In genomic region chr10:42998481-42999384, GRCh38 we compare ENCODE assay signal across 30 cellular contexts.
DNase-seq lines count a peak whose midpoint lies in the region; ATAC-seq, FAIRE-seq and TF ChIP-seq lines count a peak whose summit lies in the region.
"Had no signal": no experiment of that assay in that cellular context is flagged by ENCODE, and none has a peak within 500 bp of the region (broad histone marks: within the 10 kb centered on the region; RNA-seq: fewer than 3 reads in every experiment).

No MANE protein-coding gene starts in this region.

- H3K27me3 ChIP-seq in right atrium auricular region (no peaks in the 10 kb centered on the region), lower lobe of right lung (ENCODE audit: low read depth) (no peaks in the 10 kb centered on the region), HAP-1 (ENCODE audit: low read depth) (no peaks in the 10 kb centered on the region)
- H3K27me3 ChIP-seq: BE2C, ovary, SJSA1, testis, uterus had no signal

- intact Hi-C loops in Right ventricle myocardium inferior (cut with DNase I): no loop called here
- intact Hi-C loops in lower lobe of right lung (cut with DNase I): no loop called here

- no peak for FAIRE-seq in GM19239 (lab: Jason Lieb, UNC)
- FAIRE-seq: endothelial cell of umbilical vein, HTR-8/SVneo had no signal

- no peak overlapping the region for H3K4me3 ChIP-seq in right atrium auricular region
- H3K4me3 ChIP-seq in lower lobe of right lung: no peak overlapping the region
- H3K4me3 ChIP-seq in HAP-1: no peak overlapping the region
- H3K4me3 ChIP-seq: ovary, SJSA1, smooth muscle cell, testis, uterus had no signal

- peak; percentile 55 for DNase-seq in right atrium auricular region (ENCODE audit: low spot score)
- DNase-seq in Right ventricle myocardium inferior (ENCODE audit: missing footprints): no peak
- peak; percentile 7 for DNase-seq in activated CD8-positive, alpha-beta memory T cell treated with anti-CD3 and anti-CD28 coated beads, Interleukin-2, amount 50 U/mL, for 4 hours
- DNase-seq in lower lobe of right lung: peak; percentile 35
- no peak for DNase-seq in HAP-1 (ENCODE audit: low spot score in 2 of 2)
- DNase-seq in iPS-NIHi7 (ENCODE audit: extremely low spot score): no peak
- DNase-seq in GM19239 (ENCODE audit: insufficient read length, low spot score): no peak
- DNase-seq: activated CD4-positive, alpha-beta T cell treated with anti-CD3 and anti-CD28 coated beads, Interleukin-2, amount 10 ng/mL, durations not matched to agents 7 days and 5 days; amniotic stem cell; hippocampal formation; KBM-7; left cardiac atrium; mammary epithelial cell; NCI-H1092; NCI-H1694; NCI-H446 treated with DMSO at 0.1 percent for 48 hours; NCI-H774; nephron progenitor cell; stimulated activated CD4-positive, alpha-beta T cell treated with anti-CD3 and anti-CD28 coated beads, Interleukin-1b, Interleukin-23, amount 100 ng/mL, for 48 hours; testis; uterus; WERI-Rb-1 had no signal

- ATAC-seq in Right ventricle myocardium inferior (no peak), lower lobe of right lung (no peak), HG03025 (IDR thresholded peaks at IDR 0.05; ENCODE audit: low FRiP score, unreplicated experiment) (no peak)
- ATAC-seq: activated T-helper 17 cell treated with anti-CD3 and anti-CD28 coated beads, Interleukin-2, amount 50 U/mL, for 72 hours; left cardiac atrium had no signal

- TF ChIP-seq CTCF in right atrium auricular region (IDR thresholded peaks at IDR 0.05) (no peak), lower lobe of right lung (IDR thresholded peaks at IDR 0.05) (no peak)

- H3K4me1 ChIP-seq in right atrium auricular region (no peaks in the 10 kb centered on the region), lower lobe of right lung (no peaks in the 10 kb centered on the region), HAP-1 (no peaks in the 10 kb centered on the region)
- H3K4me1 ChIP-seq: SJSA1, testis, uterus had no signal

- no peak overlapping the region for H3K27ac ChIP-seq in right atrium auricular region
- H3K27ac ChIP-seq in lower lobe of right lung: no peak overlapping the region
- H3K27ac ChIP-seq: ovary, SJSA1, testis, uterus, WERI-Rb-1 had no signal

- no peaks in the 10 kb centered on the region for H3K36me3 ChIP-seq in right atrium auricular region
- no peaks in the 10 kb centered on the region for H3K36me3 ChIP-seq in lower lobe of right lung
- no peaks in the 10 kb centered on the region for H3K36me3 ChIP-seq in HAP-1 (replicated peaks)
- H3K36me3 ChIP-seq: BE2C, ovary, SJSA1, uterus, WERI-Rb-1 had no signal

- H3K9me3 ChIP-seq in right atrium auricular region (no peaks in the 10 kb centered on the region), lower lobe of right lung (no peaks in the 10 kb centered on the region), HAP-1 (no peaks in the 10 kb centered on the region)
- H3K9me3 ChIP-seq: BE2C, ovary, SJSA1, testis, uterus had no signal

- in situ Hi-C loops in HAP-1 (cut with MboI; ENCODE audit: low sequenced_read_pairs): no loop called here

Comparison
In these comparisons a context has a peak if more than half of its experiments do, and no peak if none do; other contexts are left out.
1. DNase-seq: peak in right atrium auricular region (single experiment), activated CD8-positive, alpha-beta memory T cell treated with anti-CD3 and anti-CD28 coated beads, Interleukin-2, amount 50 U/mL, for 4 hours (single experiment) and lower lobe of right lung (single experiment); none in Right ventricle myocardium inferior (single experiment), HAP-1 (0 of 2), iPS-NIHi7 (single experiment) and GM19239 (single experiment).